Comparison of ENCODE assay signal across 6 cellular contexts in the genomic region with DNA sequence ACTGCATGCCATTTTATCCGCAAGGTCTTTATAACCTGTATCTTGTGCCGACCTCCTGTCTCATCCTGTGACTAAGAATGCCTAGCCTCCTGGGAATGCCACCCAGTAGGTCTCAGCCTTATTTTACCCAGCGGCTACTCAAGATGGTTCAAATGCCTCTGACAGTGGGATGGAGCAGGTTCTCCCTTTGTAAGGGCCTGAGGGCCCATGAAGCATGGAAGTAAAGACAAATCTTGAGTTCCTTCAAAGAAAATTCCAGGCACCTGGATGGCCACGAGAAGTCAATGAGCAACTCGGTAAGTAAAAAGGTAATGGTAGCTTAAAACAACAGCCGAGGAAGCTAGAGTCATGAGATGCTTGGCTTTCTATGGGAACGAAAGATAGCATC.
"Had no signal": no experiment of that assay in that cellular context is flagged by ENCODE, and none has a peak within 500 bp of the region (broad histone marks: within the 10 kb centered on the region; RNA-seq: fewer than 3 reads in every experiment).

No MANE protein-coding gene starts in this region.

- DNase-seq: IMR-90, KBM-7, KG1 had no signal

- H3K27ac ChIP-seq: HL-60 had no signal

- H3K4me3 ChIP-seq: K562 had no signal

- ATAC-seq: HepG2 had no signal
